8 cellular contexts compared by ENCODE assay signal in genomic region chr14:69879175-69880047, GRCh38. TPM values are rescaled to one million over a fixed set of nuclear protein-coding genes. Genes with fewer than 3 reads are reported as not detected.
DNase-seq lines count a peak whose midpoint lies in the region; ATAC-seq and TF ChIP-seq lines count a peak whose summit lies in the region.

Gene SMOC1 (plus strand): TSS chr14:69879416. CDS start chr14:69879679, 263 bp downstream.

- peak within 1 kb of the TSS; percentile 3; the same call in 1 of the 2 replicates for H3K27ac ChIP-seq in SJCRH30

- no peaks in the 10 kb centered on the region for H3K27me3 ChIP-seq in SJCRH30

- peak within 1 kb of the TSS; percentile 65 for H3K4me3 ChIP-seq in SJCRH30
- H3K4me3 ChIP-seq in fibroblast of mammary gland (ENCODE audit: control insufficient read depth, low read depth, low read length): peak within 1 kb of the TSS; percentile 68

- ATAC-seq in HG03039 (IDR thresholded peaks at IDR 0.05; ENCODE audit: unreplicated experiment) (peak; percentile 41), GM18502 (IDR thresholded peaks at IDR 0.05; ENCODE audit: poor library complexity, unreplicated experiment) (no peak)

- intact Hi-C loops in activated T-helper 1 cell treated with anti-CD3 and anti-CD28 coated beads, Interleukin-12 subunit alpha, Interleukin-12 subunit beta, Interleukin-2, Interleukin-4 antibody, amounts not matched to agents 30 ng/mL and 10 ng/mL and 1 ng/mL, durations not matched to agents 14 hours and 24 hours and 36 hours (cut with micrococcal nuclease): loop anchor here (5.0 kb wide), 1 partner anchor 148 kb away; no protein-coding TSS in a partner anchor

- H3K4me1 ChIP-seq in SJCRH30: peaks cover 27% of the 10 kb centered on the region

- no peaks in the 10 kb centered on the region for H3K9me3 Mint-ChIP-seq in activated T-helper 1 cell treated with anti-CD3 and anti-CD28 coated beads, Interleukin-12 subunit alpha, Interleukin-12 subunit beta, Interleukin-2, Interleukin-4 antibody, amounts not matched to agents 30 ng/mL and 10 ng/mL and 1 ng/mL, durations not matched to agents 14 hours and 24 hours and 36 hours

- H3K27ac Mint-ChIP-seq in activated T-helper 1 cell treated with anti-CD3 and anti-CD28 coated beads, Interleukin-12 subunit alpha, Interleukin-12 subunit beta, Interleukin-2, Interleukin-4 antibody, amounts not matched to agents 30 ng/mL and 10 ng/mL and 1 ng/mL, durations not matched to agents 14 hours and 24 hours and 36 hours: no peak within 1 kb of the TSS

- no peaks in the 10 kb centered on the region for H3K36me3 ChIP-seq in SJCRH30

- in situ Hi-C loops in ACHN (cut with HindIII; ENCODE audit: low pct_ligation_motif_present, low pct_unique_long_range_greater_than_20kb, low sequenced_read_pairs): no loop called here

- H3K4me3 Mint-ChIP-seq in activated T-helper 1 cell treated with anti-CD3 and anti-CD28 coated beads, Interleukin-12 subunit alpha, Interleukin-12 subunit beta, Interleukin-2, Interleukin-4 antibody, amounts not matched to agents 30 ng/mL and 10 ng/mL and 1 ng/mL, durations not matched to agents 14 hours and 24 hours and 36 hours: no peak within 1 kb of the TSS

- H3K27me3 Mint-ChIP-seq in activated T-helper 1 cell treated with anti-CD3 and anti-CD28 coated beads, Interleukin-12 subunit alpha, Interleukin-12 subunit beta, Interleukin-2, Interleukin-4 antibody, amounts not matched to agents 30 ng/mL and 10 ng/mL and 1 ng/mL, durations not matched to agents 14 hours and 24 hours and 36 hours (ENCODE audit: insufficient read depth): peaks cover 30% of the 10 kb centered on the region

- H3K36me3 Mint-ChIP-seq in activated T-helper 1 cell treated with anti-CD3 and anti-CD28 coated beads, Interleukin-12 subunit alpha, Interleukin-12 subunit beta, Interleukin-2, Interleukin-4 antibody, amounts not matched to agents 30 ng/mL and 10 ng/mL and 1 ng/mL, durations not matched to agents 14 hours and 24 hours and 36 hours (ENCODE audit: low read depth): no peaks in the 10 kb centered on the region

- TF ChIP-seq CTCF in fibroblast of mammary gland (conservative IDR thresholded peaks at IDR 0.05; ENCODE audit: control insufficient read depth, insufficient read depth, low read depth, low read length): no peak

- DNase-seq in ACHN: peak; percentile 5
- peak; percentile 86 to 88 for DNase-seq in SJCRH30
- DNase-seq in fibroblast of mammary gland (ENCODE audit: low read depth): peak; percentile 76
- peak in 52 of 56 donors; percentile 8 to 85 (median 44) for DNase-seq in nucleus accumbens (lab: John Stamatoyannopoulos, UW)
- DNase-seq in activated T-helper 1 cell treated with anti-CD3 and anti-CD28 coated beads, Interleukin-12 subunit alpha, Interleukin-12 subunit beta, Interleukin-2, Interleukin-4 antibody, amounts not matched to agents 30 ng/mL and 10 ng/mL and 1 ng/mL, durations not matched to agents 14 hours and 24 hours and 36 hours (ENCODE audit: low spot score): no peak
- DNase-seq in NCI-H187 (lab: John Stamatoyannopoulos, UW): no peak

- H3K4me1 Mint-ChIP-seq in activated T-helper 1 cell treated with anti-CD3 and anti-CD28 coated beads, Interleukin-12 subunit alpha, Interleukin-12 subunit beta, Interleukin-2, Interleukin-4 antibody, amounts not matched to agents 30 ng/mL and 10 ng/mL and 1 ng/mL, durations not matched to agents 14 hours and 24 hours and 36 hours (ENCODE audit: low read depth): no peaks in the 10 kb centered on the region

- 0 out of 2 replicates have a peak, but pooled peaks cover 1% of the 10 kb centered on the region for H3K9me3 ChIP-seq in SJCRH30 (replicated peaks)

RNA-seq across cellular contexts. Expression of gene SMOC1, which starts in this region (rescaled TPM):
- total RNA-seq in SJCRH30 (2014; rRNA removed; shearing (Covaris generic)): 12.8 and 15.6 TPM in 2 replicates
- not detected in 2 replicates for total RNA-seq in activated T-helper 1 cell treated with anti-CD3 and anti-CD28 coated beads, Interleukin-12 subunit alpha, Interleukin-12 subunit beta, Interleukin-2, Interleukin-4 antibody, amounts not matched to agents 30 ng/mL and 10 ng/mL and 1 ng/mL, durations not matched to agents 14 hours and 24 hours and 36 hours

Comparison
In these comparisons a context has a peak if more than half of its experiments do, and no peak if none do; other contexts are left out.
1. RNA of gene SMOC1 (total RNA-seq): 12.8 to 15.6 TPM in SJCRH30; not detected in activated T-helper 1 cell treated with anti-CD3 and anti-CD28 coated beads, Interleukin-12 subunit alpha, Interleukin-12 subunit beta, Interleukin-2, Interleukin-4 antibody, amounts not matched to agents 30 ng/mL and 10 ng/mL and 1 ng/mL, durations not matched to agents 14 hours and 24 hours and 36 hours; every median in the first group is over 10 times any median in the second.
2. DNase-seq: peak in ACHN (single experiment), SJCRH30 (2 of 2), fibroblast of mammary gland (single experiment) and nucleus accumbens (52 of 56); none in activated T-helper 1 cell treated with anti-CD3 and anti-CD28 coated beads, Interleukin-12 subunit alpha, Interleukin-12 subunit beta, Interleukin-2, Interleukin-4 antibody, amounts not matched to agents 30 ng/mL and 10 ng/mL and 1 ng/mL, durations not matched to agents 14 hours and 24 hours and 36 hours (single experiment) and NCI-H187 (0 of 2).